In genomic region chr2:200795044-200795443, GRCh38 we compare ENCODE assay signal across 14 cellular contexts. TPM values are rescaled to one million over a fixed set of nuclear protein-coding genes. Genes with fewer than 3 reads are reported as not detected.
DNase-seq lines count a peak whose midpoint lies in the region; ATAC-seq and TF ChIP-seq lines count a peak whose summit lies in the region.
"Had no signal": no experiment of that assay in that cellular context is flagged by ENCODE, and none has a peak within 500 bp of the region (broad histone marks: within the 10 kb centered on the region; RNA-seq: fewer than 3 reads in every experiment).

No MANE protein-coding gene starts in this region.

- POLR2A ChIA-PET in SK-N-SH (lab: Yijun Ruan, JAX) = no interaction called here

- H3K9me2 ChIP-seq in SK-N-SH = no peaks in the 10 kb centered on the region

- no peak for TF ChIP-seq POLR2A in upper lobe of left lung (IDR thresholded peaks at IDR 0.05)

- H3K4me1 ChIP-seq in SK-N-SH (ENCODE audit: control insufficient read depth in 1 of 2, insufficient read depth in 2 of 2, low read depth in 1 of 2, low read length in 1 of 2) (no peaks in the 10 kb centered on the region), upper lobe of left lung (peaks cover 0 to 13% (median 4%) of the 10 kb centered on the region in 4 donors)

- H3K36me3 Mint-ChIP-seq in type B pancreatic cell = no peaks in the 10 kb centered on the region
- H3K36me3 Mint-ChIP-seq: activated naive CD8-positive, alpha-beta T cell treated with anti-CD3 and anti-CD28 coated beads for 36 hours; mesothelial cell of epicardium had no signal

- no peak overlapping the region for H3K27ac Mint-ChIP-seq in type B pancreatic cell
- H3K27ac Mint-ChIP-seq: activated naive CD8-positive, alpha-beta T cell treated with anti-CD3 and anti-CD28 coated beads for 36 hours; mesothelial cell of epicardium had no signal

- peaks cover 4% of the 10 kb centered on the region for H3K27me3 Mint-ChIP-seq in type B pancreatic cell
- H3K27me3 Mint-ChIP-seq: activated naive CD8-positive, alpha-beta T cell treated with anti-CD3 and anti-CD28 coated beads for 36 hours had no signal

- H3K4me1 Mint-ChIP-seq in type B pancreatic cell (ENCODE audit: unreplicated experiment) = peaks cover 7% of the 10 kb centered on the region

- no peak for DNase-seq in SK-N-SH
- no peak for DNase-seq in astrocyte of the spinal cord (ENCODE audit: low read depth, low spot score)
- DNase-seq in iPS DF 19.7 (ENCODE audit: low read depth, low spot score) = peak; percentile 17
- DNase-seq in upper lobe of left lung = peak in 1 of 2 donors; percentile 38
- DNase-seq in effector CD8-positive, alpha-beta T cell (lab: John Stamatoyannopoulos, UW) = no peak
- DNase-seq in type B pancreatic cell (ENCODE audit: extremely low spot score, unreplicated experiment) = no peak
- DNase-seq: 8988T; activated naive CD8-positive, alpha-beta T cell treated with anti-CD3 and anti-CD28 coated beads for 36 hours; hypothalamus; NCI-H2107; T-helper 9 cell had no signal

- H3K36me3 ChIP-seq in SK-N-SH (replicated peaks in 1 of 2; ENCODE audit: control insufficient read depth in 1 of 2, insufficient read depth in 2 of 2, low read length in 1 of 2) = no peaks in the 10 kb centered on the region
- H3K36me3 ChIP-seq in upper lobe of left lung = no peaks in the 10 kb centered on the region

- in situ Hi-C loops in astrocyte of the spinal cord (cut with HindIII; ENCODE audit: low sequenced_read_pairs) = no loop called here

- no peak; the same call in 2 of the 3 replicates for ATAC-seq in SK-N-SH treated with all-trans-retinoic acid at 6 μM for 48 hours
- peak; percentile 34 to 90 for ATAC-seq in upper lobe of left lung (ENCODE audit: low FRiP score in 2 of 2)
- no peak for ATAC-seq in HG03469 (IDR thresholded peaks at IDR 0.05; ENCODE audit: unreplicated experiment)

- no peaks in the 10 kb centered on the region for H3F3A ChIP-seq in SK-N-SH (replicated peaks; ENCODE audit: insufficient read depth)

- H3K4me2 ChIP-seq in SK-N-SH = no peak overlapping the region

- H4K20me1 ChIP-seq in SK-N-SH (ENCODE audit: insufficient read depth) = no peaks in the 10 kb centered on the region

- H3K9ac ChIP-seq in SK-N-SH = no peak overlapping the region

- no peaks in the 10 kb centered on the region for H3K27me3 ChIP-seq in SK-N-SH (ENCODE audit: insufficient read depth)
- H3K27me3 ChIP-seq in upper lobe of left lung = no peaks in the 10 kb centered on the region

- H3K4me3 ChIP-seq in SK-N-SH (ENCODE audit: low read depth in 2 of 2, low read length in 1 of 2) (no peak overlapping the region), astrocyte of the spinal cord (ENCODE audit: low read depth, low read length) (no peak overlapping the region), upper lobe of left lung (no peak overlapping the region)

- H3K27ac ChIP-seq in SK-N-SH (ENCODE audit: low read depth in 2 of 2, low read length in 1 of 2) (no peak overlapping the region), upper lobe of left lung (no peak overlapping the region)

- peak; percentile 14; the same call in 1 of the 2 replicates for TF ChIP-seq RAD21 in SK-N-SH (IDR thresholded peaks at IDR 0.05; ENCODE audit: low read length)

- 0 out of 2 replicates have a peak overlapping the region, but pooled peaks have one; percentile 11 for H2AFZ ChIP-seq in SK-N-SH (ENCODE audit: low read depth)

- no peaks in the 10 kb centered on the region for H3K79me2 ChIP-seq in SK-N-SH (ENCODE audit: insufficient read depth)

- CTCF ChIA-PET in SK-N-SH (lab: Yijun Ruan, JAX) = interaction anchor here (1.0 kb wide), 1 partner anchor 82 kb away, joined by 5 read pairs; no protein-coding TSS in a partner anchor

- TF ChIP-seq EP300 in SK-N-SH (IDR thresholded peaks at IDR 0.05; ENCODE audit: borderline replicate concordance in 1 of 2, low read depth in 1 of 2, low read length in 1 of 2) (no peak), upper lobe of left lung (IDR thresholded peaks at IDR 0.05) (no peak)

- H3K9me3 ChIP-seq in SK-N-SH = no peaks in the 10 kb centered on the region
- no peaks in the 10 kb centered on the region for H3K9me3 ChIP-seq in upper lobe of left lung

- H3K4me3 Mint-ChIP-seq in type B pancreatic cell = no peak overlapping the region
- H3K4me3 Mint-ChIP-seq: activated naive CD8-positive, alpha-beta T cell treated with anti-CD3 and anti-CD28 coated beads for 36 hours; mesothelial cell of epicardium had no signal

- 81% methylated on average over 8 of the region's 8 CpGs for WGBS in SK-N-SH (ENCODE audit: low lambda C conversion rate)
- 61 to 73% methylated on average over 8 of the region's 8 CpGs for WGBS in upper lobe of left lung, 2 donors

- H3K9me3 Mint-ChIP-seq in type B pancreatic cell = no peaks in the 10 kb centered on the region
- H3K9me3 Mint-ChIP-seq: activated naive CD8-positive, alpha-beta T cell treated with anti-CD3 and anti-CD28 coated beads for 36 hours; mesothelial cell of epicardium had no signal

- peak; percentile 12; the same call in 1 of the 2 replicates for TF ChIP-seq CTCF in SK-N-SH (IDR thresholded peaks at IDR 0.05)
- peak; percentile 10 for TF ChIP-seq CTCF in astrocyte of the spinal cord (IDR thresholded peaks at IDR 0.05; ENCODE audit: low read depth, low read length)
- TF ChIP-seq CTCF in upper lobe of left lung (IDR thresholded peaks at IDR 0.05) = no peak
- no peak for TF ChIP-seq CTCF in type B pancreatic cell (conservative IDR thresholded peaks at IDR 0.05)

TF ChIP-seq in SK-N-SH, 30 proteins besides CTCF, POLR2A, EP300 and RAD21 (continues in another document):
- TF ChIP-seq JUND (IDR thresholded peaks at IDR 0.05) (no peak), USF1 (IDR thresholded peaks at IDR 0.05; ENCODE audit: borderline replicate concordance, low read depth) (no peak), RFX5 (IDR thresholded peaks at IDR 0.05; ENCODE audit: low read length) (no peak), YY1 (IDR thresholded peaks at IDR 0.05; ENCODE audit: low read depth) (no peak)
- TF ChIP-seq, protein P1, sequence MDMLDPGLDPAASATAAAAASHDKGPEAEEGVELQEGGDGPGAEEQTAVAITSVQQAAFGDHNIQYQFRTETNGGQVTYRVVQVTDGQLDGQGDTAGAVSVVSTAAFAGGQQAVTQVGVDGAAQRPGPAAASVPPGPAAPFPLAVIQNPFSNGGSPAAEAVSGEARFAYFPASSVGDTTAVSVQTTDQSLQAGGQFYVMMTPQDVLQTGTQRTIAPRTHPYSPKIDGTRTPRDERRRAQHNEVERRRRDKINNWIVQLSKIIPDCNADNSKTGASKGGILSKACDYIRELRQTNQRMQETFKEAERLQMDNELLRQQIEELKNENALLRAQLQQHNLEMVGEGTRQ (IDR thresholded peaks at IDR 0.05; ENCODE audit: borderline replicate concordance, low read depth, low read length) = no peak
- TF ChIP-seq, protein P2, sequence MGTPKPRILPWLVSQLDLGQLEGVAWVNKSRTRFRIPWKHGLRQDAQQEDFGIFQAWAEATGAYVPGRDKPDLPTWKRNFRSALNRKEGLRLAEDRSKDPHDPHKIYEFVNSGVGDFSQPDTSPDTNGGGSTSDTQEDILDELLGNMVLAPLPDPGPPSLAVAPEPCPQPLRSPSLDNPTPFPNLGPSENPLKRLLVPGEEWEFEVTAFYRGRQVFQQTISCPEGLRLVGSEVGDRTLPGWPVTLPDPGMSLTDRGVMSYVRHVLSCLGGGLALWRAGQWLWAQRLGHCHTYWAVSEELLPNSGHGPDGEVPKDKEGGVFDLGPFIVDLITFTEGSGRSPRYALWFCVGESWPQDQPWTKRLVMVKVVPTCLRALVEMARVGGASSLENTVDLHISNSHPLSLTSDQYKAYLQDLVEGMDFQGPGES (IDR thresholded peaks at IDR 0.05; ENCODE audit: low read depth, low read length) = no peak

TF ChIP-seq in SK-N-SH treated with all-trans-retinoic acid at 6 μM for 48 hours, 23 proteins besides CTCF, POLR2A, EP300 and RAD21:
- TF ChIP-seq, protein P3, sequence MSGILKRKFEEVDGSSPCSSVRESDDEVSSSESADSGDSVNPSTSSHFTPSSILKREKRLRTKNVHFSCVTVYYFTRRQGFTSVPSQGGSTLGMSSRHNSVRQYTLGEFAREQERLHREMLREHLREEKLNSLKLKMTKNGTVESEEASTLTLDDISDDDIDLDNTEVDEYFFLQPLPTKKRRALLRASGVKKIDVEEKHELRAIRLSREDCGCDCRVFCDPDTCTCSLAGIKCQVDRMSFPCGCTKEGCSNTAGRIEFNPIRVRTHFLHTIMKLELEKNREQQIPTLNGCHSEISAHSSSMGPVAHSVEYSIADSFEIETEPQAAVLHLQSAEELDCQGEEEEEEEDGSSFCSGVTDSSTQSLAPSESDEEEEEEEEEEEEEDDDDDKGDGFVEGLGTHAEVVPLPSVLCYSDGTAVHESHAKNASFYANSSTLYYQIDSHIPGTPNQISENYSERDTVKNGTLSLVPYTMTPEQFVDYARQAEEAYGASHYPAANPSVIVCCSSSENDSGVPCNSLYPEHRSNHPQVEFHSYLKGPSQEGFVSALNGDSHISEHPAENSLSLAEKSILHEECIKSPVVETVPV (CRISPR knock-in tag; IDR thresholded peaks at IDR 0.05) = no peak
- TF ChIP-seq RARB (CRISPR knock-in tag; IDR thresholded peaks at IDR 0.05) (no peak), ZFP30 (CRISPR knock-in tag; IDR thresholded peaks at IDR 0.05) (no peak), BACH2 (CRISPR knock-in tag; IDR thresholded peaks at IDR 0.05; ENCODE audit: borderline replicate concordance) (no peak), CSDC2 (CRISPR knock-in tag; IDR thresholded peaks at IDR 0.05) (no peak), ZNF8 (CRISPR knock-in tag; IDR thresholded peaks at IDR 0.05) (no peak), ZNF70 (CRISPR knock-in tag; IDR thresholded peaks at IDR 0.05) (no peak), TCF4 (CRISPR knock-in tag; IDR thresholded peaks at IDR 0.05; ENCODE audit: borderline replicate concordance) (no peak), PPARA (CRISPR knock-in tag; IDR thresholded peaks at IDR 0.05; ENCODE audit: borderline replicate concordance) (no peak), GLIS3 (CRISPR knock-in tag; IDR thresholded peaks at IDR 0.05) (no peak), SNAI2 (CRISPR knock-in tag; IDR thresholded peaks at IDR 0.05) (no peak)

RNA-seq across cellular contexts. Expression of gene BZW1, which starts 16.7 kb away (rescaled TPM):
- polyA plus RNA-seq in SK-N-SH (2012; rRNA removed) = 131 and 163 TPM in 2 replicates
- 164 and 173 TPM in 2 replicates for polyA plus RNA-seq in SK-N-SH (2012; cell fraction: cytosol; rRNA removed)
- polyA plus RNA-seq in SK-N-SH (2012; cell fraction: nucleus; rRNA removed) = 68.4 and 126 TPM in 2 replicates
- total RNA-seq in upper lobe of left lung = 100 to 1,000 TPM in 4 of 6 donors, 10 to 100 TPM in 2; 80.7 to 327 (median 160) TPM
- total RNA-seq in type B pancreatic cell (ENCODE audit: low replicate concordance) = 254 and 275 TPM in 2 replicates

Comparison
In these comparisons a context has a peak if more than half of its experiments do, and no peak if none do; other contexts are left out.
1. CTCF ChIP-seq: peak in SK-N-SH (single experiment) and astrocyte of the spinal cord (single experiment); none in upper lobe of left lung (0 of 6) and type B pancreatic cell (single experiment).
2. ATAC-seq: peak in upper lobe of left lung (2 of 2); none in SK-N-SH treated with all-trans-retinoic acid at 6 μM for 48 hours (single experiment) and HG03469 (single experiment).